ENCODE assay signal across 19 cellular contexts in genomic region chr16:80618862-80619648, GRCh38.
A peak's percentile ranks its signal among the peaks of the same experiment; 100 is the strongest.
DNase-seq lines count a peak whose midpoint lies in the region; FAIRE-seq and TF ChIP-seq lines count a peak whose summit lies in the region.
"Had no signal": no experiment of that assay in that cellular context is flagged by ENCODE, and none has a peak within 500 bp of the region (broad histone marks: within the 10 kb centered on the region; RNA-seq: fewer than 3 reads in every experiment).

No MANE protein-coding gene starts in this region.

- peak overlapping the region; percentile 44 for H2BK5ac ChIP-seq in trophoblast cell (ENCODE audit: low read depth, low read length, poor library complexity)

- no peak overlapping the region for H3K4ac ChIP-seq in trophoblast cell (ENCODE audit: low read depth, low read length)

- no peak overlapping the region for H2AK5ac ChIP-seq in trophoblast cell (ENCODE audit: low read length)

- H3K79me2 ChIP-seq in trophoblast cell (ENCODE audit: control insufficient read depth, insufficient read depth, low read length, poor library complexity): no peaks in the 10 kb centered on the region

- peak overlapping the region; percentile 40 for H4K91ac ChIP-seq in trophoblast cell (ENCODE audit: low read depth, low read length)

- H2BK120ac ChIP-seq in trophoblast cell (ENCODE audit: insufficient read depth, low read length, poor library complexity): peak overlapping the region; percentile 35

- in situ Hi-C loops in G401 (cut with HindIII; ENCODE audit: low sequenced_read_pairs): no loop called here

- H3K9ac ChIP-seq in trophoblast cell (ENCODE audit: low read length) (no peak overlapping the region), kidney (ENCODE audit: low read length in 2 of 2) (no peak overlapping the region)
- H3K9ac ChIP-seq: GM23248 had no signal

- peak overlapping the region; percentile 54 for H3K27ac ChIP-seq in epithelial cell of prostate
- H3K27ac ChIP-seq in trophoblast cell (ENCODE audit: low read depth, low read length): no peak overlapping the region
- H3K27ac ChIP-seq in kidney (ENCODE audit: low read depth in 2 of 2, low read length in 2 of 2): no peak overlapping the region
- no peak overlapping the region for H3K27ac ChIP-seq in left ventricle myocardium inferior (replicated peaks)
- H3K27ac ChIP-seq: 22Rv1, A549, C4-2B, GM23248 had no signal

- peak overlapping the region; percentile 35 for H3K18ac ChIP-seq in trophoblast cell (ENCODE audit: low read length)

- no peak overlapping the region for H4K12ac ChIP-seq in trophoblast cell (ENCODE audit: low read depth, low read length)

- peak; percentile 22 for DNase-seq in G401 (ENCODE audit: low spot score)
- DNase-seq in epithelial cell of prostate (ENCODE audit: low read depth, low spot score): no peak
- peak; percentile 24 for DNase-seq in left kidney (ENCODE audit: low read depth, low spot score)
- DNase-seq in trophoblast cell: peak; percentile 68 to 79
- DNase-seq in kidney: no peak
- no peak for DNase-seq in left ventricle myocardium inferior
- DNase-seq in NCI-H446 (lab: John Stamatoyannopoulos, UW): no peak
- DNase-seq: AML-193; CD4-positive, alpha-beta T cell; DMS153; DMS79; GF-D8; GM23248 had no signal

- H3K14ac ChIP-seq in trophoblast cell (ENCODE audit: low read length): peak overlapping the region; percentile 49

- no peak for TF ChIP-seq CTCF in kidney (IDR thresholded peaks at IDR 0.05; ENCODE audit: borderline replicate concordance, extremely low read depth, insufficient read depth)
- no peak for TF ChIP-seq CTCF in left ventricle myocardium inferior (IDR thresholded peaks at IDR 0.05; ENCODE audit: borderline replicate concordance)

- no peak overlapping the region for H3K4me3 ChIP-seq in trophoblast cell (ENCODE audit: low read depth, low read length)
- H3K4me3 ChIP-seq in kidney (ENCODE audit: low read length in 2 of 2): no peak overlapping the region
- H3K4me3 ChIP-seq in left ventricle myocardium inferior: no peak overlapping the region
- H3K4me3 ChIP-seq: A549, GM23248, HAP-1 had no signal

- H3K4me1 ChIP-seq in trophoblast cell (ENCODE audit: control insufficient read depth in 1 of 2, insufficient read depth in 2 of 2, low read length in 2 of 2) (peaks cover 13 to 15% of the 10 kb centered on the region in 2 experiments), kidney (ENCODE audit: control insufficient read depth in 1 of 2, insufficient read depth in 1 of 2, low read depth in 1 of 2, low read length in 2 of 2) (no peaks in the 10 kb centered on the region), left ventricle myocardium inferior (no peaks in the 10 kb centered on the region)
- H3K4me1 ChIP-seq: A549, HAP-1 had no signal

- H3K9me3 ChIP-seq in trophoblast cell (ENCODE audit: insufficient read depth, low read depth, low read length) (peaks cover 25% of the 10 kb centered on the region), kidney (ENCODE audit: control insufficient read depth in 1 of 2, low read length in 2 of 2) (no peaks in the 10 kb centered on the region), left ventricle myocardium inferior (replicated peaks) (peaks cover 9% of the 10 kb centered on the region)
- H3K9me3 ChIP-seq: A549, HAP-1 had no signal

- no peak overlapping the region for H4K8ac ChIP-seq in trophoblast cell (ENCODE audit: low read depth, low read length)

- no peak overlapping the region for H3K4me2 ChIP-seq in trophoblast cell (ENCODE audit: low read length)
- H3K4me2 ChIP-seq: A549 had no signal

- intact Hi-C loops in kidney (cut with DNase I) (no loop called here), left ventricle myocardium inferior (cut with micrococcal nuclease) (no loop called here)

- H3K27me3 ChIP-seq in trophoblast cell (ENCODE audit: insufficient read depth, low read length): no peaks in the 10 kb centered on the region
- no peaks in the 10 kb centered on the region for H3K27me3 ChIP-seq in left ventricle myocardium inferior (ENCODE audit: low read depth)

- no peak overlapping the region for H3K23ac ChIP-seq in trophoblast cell (ENCODE audit: low read length)

- H3K79me1 ChIP-seq in trophoblast cell (ENCODE audit: low read length): peaks cover 7% of the 10 kb centered on the region

- H2AFZ ChIP-seq in trophoblast cell (ENCODE audit: insufficient read depth, low read length, poor library complexity): no peak overlapping the region
- H2AFZ ChIP-seq: GM23248 had no signal

- FAIRE-seq in kidney (lab: Jason Lieb, UNC): no peak
- FAIRE-seq: A549, D721Med, HepG2 had no signal

- WGBS in trophoblast cell (ENCODE audit: extremely low coverage, insufficient coverage, insufficient read length): no CpG with 5 or more reads among the region's 14 CpGs

- peak overlapping the region; percentile 51 for H2BK12ac ChIP-seq in trophoblast cell (ENCODE audit: low read length)

- H3K36me3 ChIP-seq in trophoblast cell (ENCODE audit: control insufficient read depth in 1 of 2, insufficient read depth in 2 of 2, low read length in 2 of 2) (no peaks in the 10 kb centered on the region), kidney (ENCODE audit: control insufficient read depth in 1 of 2, insufficient read depth in 2 of 2, low read length in 2 of 2) (no peaks in the 10 kb centered on the region), left ventricle myocardium inferior (no peaks in the 10 kb centered on the region)
- H3K36me3 ChIP-seq: HAP-1 had no signal

Comparison
In these comparisons a context has a peak if more than half of its experiments do, and no peak if none do; other contexts are left out.
1. DNase-seq: peak in G401 (single experiment), left kidney (single experiment) and trophoblast cell (2 of 2); none in epithelial cell of prostate (single experiment), kidney (single experiment), left ventricle myocardium inferior (single experiment) and NCI-H446 (0 of 2).